Comparison of ENCODE assay signal across 24 cellular contexts in genomic region chr5:175663191-175664184, GRCh38. TPM values are rescaled to one million over a fixed set of nuclear protein-coding genes. Genes with fewer than 3 reads are reported as not detected.
DNase-seq lines count a peak whose midpoint lies in the region; ATAC-seq and TF ChIP-seq lines count a peak whose summit lies in the region.
"Had no signal": no experiment of that assay in that cellular context is flagged by ENCODE, and none has a peak within 500 bp of the region (broad histone marks: within the 10 kb centered on the region; RNA-seq: fewer than 3 reads in every experiment).

No MANE protein-coding gene starts in this region.

- H3K4me1 ChIP-seq in cardiac muscle cell (ENCODE audit: low read depth) = peaks cover 21% of the 10 kb centered on the region
- peaks cover 80 to 93% of the 10 kb centered on the region in 2 experiments for H3K4me1 ChIP-seq in neutrophil (ENCODE audit: control insufficient read depth in 1 of 2, insufficient read depth in 1 of 2, low read depth in 1 of 2, low read length in 1 of 2)
- H3K4me1 ChIP-seq in vagina = no peaks in the 10 kb centered on the region
- H3K4me1 ChIP-seq: breast epithelium, uterus had no signal

- intact Hi-C loops in activated CD8-positive, alpha-beta T cell treated with anti-CD3 and anti-CD28 coated beads for 36 hours (cut with micrococcal nuclease) = no loop called here
- intact Hi-C loops in vagina (cut with DNase I) = no loop called here

- H3K27me3 Mint-ChIP-seq in activated CD8-positive, alpha-beta T cell treated with anti-CD3 and anti-CD28 coated beads, Interleukin-2, amount 10 ng/mL, durations not matched to agents 7 days and 5 days (ENCODE audit: low read depth) = no peaks in the 10 kb centered on the region
- no peaks in the 10 kb centered on the region for H3K27me3 Mint-ChIP-seq in activated CD8-positive, alpha-beta T cell treated with anti-CD3 and anti-CD28 coated beads for 36 hours

- H3K4me3 ChIP-seq in NB4 (ENCODE audit: low read depth, low read length) (no peak overlapping the region), cardiac muscle cell (no peak overlapping the region), neutrophil (ENCODE audit: low read depth in 1 of 2, low read length in 1 of 2) (no peak overlapping the region), vagina (no peak overlapping the region)
- H3K4me3 ChIP-seq: A549, BLaER1, breast epithelium, GM23248, lung, MG63, uterus had no signal

- CTCF ChIA-PET in activated CD8-positive, alpha-beta T cell treated with anti-CD3 and anti-CD28 coated beads, Interleukin-2, amount 10 ng/mL, durations not matched to agents 7 days and 5 days (lab: Charles Lee) = interaction anchor here (1.0 to 2.1 kb wide), 2 partner anchors 27 to 129 kb away, joined by 3 to 8 read pairs; no protein-coding TSS in a partner anchor
- CTCF ChIA-PET in activated CD8-positive, alpha-beta T cell treated with anti-CD3 and anti-CD28 coated beads for 36 hours (lab: Charles Lee) = interaction anchor here (12.4 kb wide), 1 partner anchor 129 kb away, joined by 105 read pairs; no protein-coding TSS in a partner anchor

- no peak overlapping the region for H3K4me3 Mint-ChIP-seq in activated CD8-positive, alpha-beta T cell treated with anti-CD3 and anti-CD28 coated beads, Interleukin-2, amount 10 ng/mL, durations not matched to agents 7 days and 5 days
- H3K4me3 Mint-ChIP-seq in activated CD8-positive, alpha-beta T cell treated with anti-CD3 and anti-CD28 coated beads for 36 hours = no peak overlapping the region
- H3K4me3 Mint-ChIP-seq: activated T-cell treated with anti-CD3 and anti-CD28 coated beads, Interleukin-2, amount 50 U/mL, for 4 hours; IgD-negative memory B cell had no signal

- no peak for TF ChIP-seq CTCF in activated CD8-positive, alpha-beta T cell treated with anti-CD3 and anti-CD28 coated beads for 36 hours (IDR thresholded peaks at IDR 0.05)
- no peak for TF ChIP-seq CTCF in NB4 (IDR thresholded peaks at IDR 0.05; ENCODE audit: low read depth, low read length)
- no peak for TF ChIP-seq CTCF in cardiac muscle cell (IDR thresholded peaks at IDR 0.05; ENCODE audit: low read depth, low read length)
- no peak for TF ChIP-seq CTCF in neutrophil (IDR thresholded peaks at IDR 0.05)
- no peak for TF ChIP-seq CTCF in GM13977 (IDR thresholded peaks at IDR 0.05; ENCODE audit: extremely low read depth, insufficient read depth, missing control alignments)
- no peak for TF ChIP-seq CTCF in vagina (IDR thresholded peaks at IDR 0.05)

- peak overlapping the region; percentile 4 for H3K27ac ChIP-seq in cardiac muscle cell
- peak overlapping the region; percentile 54 for H3K27ac ChIP-seq in neutrophil
- H3K27ac ChIP-seq in vagina = no peak overlapping the region
- H3K27ac ChIP-seq: A549, BLaER1, breast epithelium, GM23248, uterus, VCaP had no signal

- in situ Hi-C loops in GM13977 (cut with MboI; ENCODE audit: low pct_unique_long_range_greater_than_20kb, low sequenced_read_pairs, unreplicated experiment) = no loop called here

- peaks cover 87% of the 10 kb centered on the region for H3K4me1 Mint-ChIP-seq in activated CD8-positive, alpha-beta T cell treated with anti-CD3 and anti-CD28 coated beads, Interleukin-2, amount 10 ng/mL, durations not matched to agents 7 days and 5 days (ENCODE audit: low read depth)
- H3K4me1 Mint-ChIP-seq in activated CD8-positive, alpha-beta T cell treated with anti-CD3 and anti-CD28 coated beads for 36 hours (ENCODE audit: low read depth) = peaks cover 53% of the 10 kb centered on the region

- DNase-seq in activated CD8-positive, alpha-beta T cell treated with anti-CD3 and anti-CD28 coated beads, Interleukin-2, amount 10 ng/mL, durations not matched to agents 7 days and 5 days = no peak
- no peak for DNase-seq in activated CD8-positive, alpha-beta T cell treated with anti-CD3 and anti-CD28 coated beads for 36 hours
- DNase-seq in NB4 (ENCODE audit: low read depth) = peak; percentile 55
- DNase-seq in cardiac muscle cell (ENCODE audit: low read depth in 1 of 2, low spot score in 1 of 2) = no peak
- no peak for DNase-seq in GM13977 (ENCODE audit: low spot score)
- no peak for DNase-seq in vagina (ENCODE audit: extremely low spot score in 2 of 2)
- DNase-seq: activated CD4-positive, alpha-beta T cell treated with anti-CD3 and anti-CD28 coated beads, Interleukin-2, amount 50 U/mL, for 4 hours; activated T-cell treated with anti-CD3 and anti-CD28 coated beads, Interleukin-2, amount 50 U/mL, for 4 hours; GM23248; MG63; NCI-H146; NCI-H82; retina; T-cell; uterus had no signal

- peak overlapping the region; percentile 22 for H3K27ac Mint-ChIP-seq in activated CD8-positive, alpha-beta T cell treated with anti-CD3 and anti-CD28 coated beads, Interleukin-2, amount 10 ng/mL, durations not matched to agents 7 days and 5 days
- no peak overlapping the region for H3K27ac Mint-ChIP-seq in activated CD8-positive, alpha-beta T cell treated with anti-CD3 and anti-CD28 coated beads for 36 hours
- H3K27ac Mint-ChIP-seq: IgD-negative memory B cell had no signal

- no peak for ATAC-seq in activated CD8-positive, alpha-beta T cell treated with anti-CD3 and anti-CD28 coated beads, Interleukin-2, amount 10 ng/mL, durations not matched to agents 7 days and 5 days
- ATAC-seq in activated CD8-positive, alpha-beta T cell treated with anti-CD3 and anti-CD28 coated beads for 36 hours = no peak
- ATAC-seq in GM21723 (IDR thresholded peaks at IDR 0.05; ENCODE audit: unreplicated experiment) = no peak
- ATAC-seq: A549; activated T-cell treated with anti-CD3 and anti-CD28 coated beads, Interleukin-2, amount 50 U/mL, for 4 hours; T-cell had no signal

- no peaks in the 10 kb centered on the region for H3K9me3 Mint-ChIP-seq in activated CD8-positive, alpha-beta T cell treated with anti-CD3 and anti-CD28 coated beads, Interleukin-2, amount 10 ng/mL, durations not matched to agents 7 days and 5 days (ENCODE audit: insufficient read depth)
- H3K9me3 Mint-ChIP-seq in activated CD8-positive, alpha-beta T cell treated with anti-CD3 and anti-CD28 coated beads for 36 hours = no peaks in the 10 kb centered on the region
- H3K9me3 Mint-ChIP-seq: activated T-cell treated with anti-CD3 and anti-CD28 coated beads, Interleukin-2, amount 50 U/mL, for 4 hours; IgD-negative memory B cell; T-cell had no signal

- H3K27me3 ChIP-seq in cardiac muscle cell (no peaks in the 10 kb centered on the region), neutrophil (no peaks in the 10 kb centered on the region), vagina (no peaks in the 10 kb centered on the region)
- H3K27me3 ChIP-seq: BLaER1, uterus had no signal

- H3K36me3 ChIP-seq in cardiac muscle cell (no peaks in the 10 kb centered on the region), neutrophil (peaks cover 33% of the 10 kb centered on the region), vagina (no peaks in the 10 kb centered on the region)
- H3K36me3 ChIP-seq: breast epithelium, MG63, uterus had no signal

- TF ChIP-seq POLR2A in NB4 (IDR thresholded peaks at IDR 0.05; ENCODE audit: extremely low read depth, insufficient read length) (no peak), vagina (IDR thresholded peaks at IDR 0.05) (no peak)

- POLR2A ChIA-PET in activated CD8-positive, alpha-beta T cell treated with anti-CD3 and anti-CD28 coated beads, Interleukin-2, amount 10 ng/mL, durations not matched to agents 7 days and 5 days (lab: Charles Lee) = no interaction called here
- POLR2A ChIA-PET in activated CD8-positive, alpha-beta T cell treated with anti-CD3 and anti-CD28 coated beads for 36 hours (lab: Charles Lee) = interaction anchor here (0.8 to 2.0 kb wide), 2 partner anchors 10 to 12 kb away, joined by 3 to 6 read pairs; no protein-coding TSS in a partner anchor

- H3K36me3 Mint-ChIP-seq in activated CD8-positive, alpha-beta T cell treated with anti-CD3 and anti-CD28 coated beads, Interleukin-2, amount 10 ng/mL, durations not matched to agents 7 days and 5 days (ENCODE audit: low read depth) = peaks cover 52% of the 10 kb centered on the region
- peaks cover 32% of the 10 kb centered on the region for H3K36me3 Mint-ChIP-seq in activated CD8-positive, alpha-beta T cell treated with anti-CD3 and anti-CD28 coated beads for 36 hours (ENCODE audit: low read depth)
- H3K36me3 Mint-ChIP-seq: IgD-negative memory B cell had no signal

- H3K9me3 ChIP-seq in cardiac muscle cell (ENCODE audit: low read depth) (no peaks in the 10 kb centered on the region), neutrophil (no peaks in the 10 kb centered on the region), vagina (no peaks in the 10 kb centered on the region)
- H3K9me3 ChIP-seq: A549, BLaER1, breast epithelium, MG63, uterus had no signal

RNA-seq across cellular contexts. Expression of gene HRH2, which starts 5.6 kb away (rescaled TPM):
- 10 to 100 TPM; 26.9 to 27.5 TPM for total RNA-seq in activated CD8-positive, alpha-beta T cell treated with anti-CD3 and anti-CD28 coated beads, Interleukin-2, amount 10 ng/mL, durations not matched to agents 7 days and 5 days
- 10 to 100 TPM; 23.2 to 24.5 TPM for total RNA-seq in activated CD8-positive, alpha-beta T cell treated with anti-CD3 and anti-CD28 coated beads for 36 hours
- 15.6 and 23.3 TPM in 2 replicates for total RNA-seq in cardiac muscle cell
- polyA plus RNA-seq in cardiac muscle cell = 12.7 and 19.1 TPM in 2 replicates
- 0.98 TPM for total RNA-seq in vagina
- total RNA-seq: GM23248, OCI-LY7 had no signal
- polyA plus RNA-seq: GM23248 had no signal
